Comparison of ENCODE assay signal across 19 cellular contexts in genomic region chr7:18192228-18192627, GRCh38.
DNase-seq lines count a peak whose midpoint lies in the region; ATAC-seq and TF ChIP-seq lines count a peak whose summit lies in the region.
"Had no signal": no experiment of that assay in that cellular context is flagged by ENCODE, and none has a peak within 500 bp of the region (broad histone marks: within the 10 kb centered on the region; RNA-seq: fewer than 3 reads in every experiment).

No MANE protein-coding gene starts in this region.

- H3K27me3 Mint-ChIP-seq in Calu3 (ENCODE audit: unreplicated experiment) (no peaks in the 10 kb centered on the region), WTC11 (ENCODE audit: low read depth) (no peaks in the 10 kb centered on the region)
- H3K27me3 Mint-ChIP-seq: CD4-positive, alpha-beta T cell had no signal

- TF ChIP-seq CTCF in Calu3 (IDR thresholded peaks at IDR 0.05; ENCODE audit: unreplicated experiment), result no peak
- no peak for TF ChIP-seq CTCF in WTC11 (IDR thresholded peaks at IDR 0.05)
- no peak for TF ChIP-seq CTCF in kidney epithelial cell (IDR thresholded peaks at IDR 0.05; ENCODE audit: insufficient read depth, low read length, poor library complexity, severe bottlenecking)

- CTCF ChIA-PET in Calu3 (lab: Charles Lee) (interaction anchor here (0.9 to 1.5 kb wide), 4 partner anchors 9 to 422 kb away, joined by 3 to 5 read pairs (median 4); no protein-coding TSS in a partner anchor), WTC11 (lab: Charles Lee) (interaction anchor here (1.4 kb wide), 1 partner anchor 49 kb away, joined by 3 read pairs; no protein-coding TSS in a partner anchor)

- no TSS peak for BruUV-seq in Calu3 (replicated peaks; lab: Mats Ljungman, UMichigan)

- no peaks in the 10 kb centered on the region for H3K27me3 ChIP-seq in kidney epithelial cell (ENCODE audit: control insufficient read depth, insufficient read depth, low read length)
- H3K27me3 ChIP-seq: BE2C; BLaER1 treated with 17β-estradiol and CSF1 and Interleukin-3, amounts not matched to agents 10 nM and 100 nM had no signal

- H3K4me3 Mint-ChIP-seq in Calu3 (ENCODE audit: low read depth, unreplicated experiment) (peak overlapping the region; percentile 38), WTC11 (no peak overlapping the region)
- H3K4me3 Mint-ChIP-seq: CD14-positive monocyte; CD4-positive, alpha-beta T cell; CD8-positive, alpha-beta memory T cell; H9 had no signal

- H3K9me3 Mint-ChIP-seq in Calu3 (ENCODE audit: low read depth, unreplicated experiment) (peaks cover 9% of the 10 kb centered on the region), WTC11 (no peaks in the 10 kb centered on the region; the same call in 1 of the 2 replicates)
- H3K9me3 Mint-ChIP-seq: CD4-positive, alpha-beta T cell had no signal

- no peak for ATAC-seq in WTC11
- no peak for ATAC-seq in GM21367 (IDR thresholded peaks at IDR 0.05; ENCODE audit: unreplicated experiment)
- no peak for ATAC-seq in HG03342 (IDR thresholded peaks at IDR 0.05; ENCODE audit: unreplicated experiment)
- no peak for ATAC-seq in GM18867 (IDR thresholded peaks at IDR 0.05; ENCODE audit: unreplicated experiment)
- ATAC-seq: HCT116 had no signal

- no peaks in the 10 kb centered on the region for H3K36me3 ChIP-seq in kidney epithelial cell (ENCODE audit: control insufficient read depth, insufficient read depth, low read length)
- H3K36me3 ChIP-seq: BE2C; BLaER1 treated with 17β-estradiol and CSF1 and Interleukin-3, amounts not matched to agents 10 nM and 100 nM had no signal

- H3K27ac Mint-ChIP-seq in Calu3 (ENCODE audit: unreplicated experiment) (peak overlapping the region; percentile 64), WTC11 (peak overlapping the region; percentile 4; the same call in 1 of the 2 replicates)
- H3K27ac Mint-ChIP-seq: CD14-positive monocyte; CD4-positive, alpha-beta T cell; CD8-positive, alpha-beta memory T cell; H9 had no signal

- DNase-seq in Calu3 (peak; percentile 38), WTC11 (ENCODE audit: low spot score) (no peak), kidney epithelial cell (ENCODE audit: low read depth) (peak; percentile 9), renal cortical epithelial cell (ENCODE audit: low read depth) (peak; percentile 88), OCI-M2 (lab: John Stamatoyannopoulos, UW; ENCODE audit: unreplicated experiment) (no peak)
- DNase-seq: AML-193; BE2C; CD4-positive, alpha-beta T cell; CD8-positive, alpha-beta memory T cell; DMS53; DMS79 treated with DMSO at 0.1 percent for 48 hours; GF-D8; H9 had no signal

- POLR2A ChIA-PET in WTC11 (lab: Charles Lee), result no interaction called here

- H3K4me1 Mint-ChIP-seq in Calu3 (ENCODE audit: low read depth, unreplicated experiment) (peaks cover 25% of the 10 kb centered on the region), WTC11 (peaks cover 3% of the 10 kb centered on the region; the same call in 1 of the 2 replicates)
- H3K4me1 Mint-ChIP-seq: H9 had no signal

- no peak overlapping the region for H3K4me3 ChIP-seq in kidney epithelial cell (ENCODE audit: low read depth, low read length)
- H3K4me3 ChIP-seq: BLaER1 treated with 17β-estradiol and CSF1 and Interleukin-3, amounts not matched to agents 10 nM and 100 nM had no signal

- intact Hi-C loops in Calu3 (cut with micrococcal nuclease; ENCODE audit: unreplicated experiment), result no loop called here

- H3K36me3 Mint-ChIP-seq in Calu3 (ENCODE audit: insufficient read depth, unreplicated experiment) (peaks cover 6% of the 10 kb centered on the region), WTC11 (no peaks in the 10 kb centered on the region)
- H3K36me3 Mint-ChIP-seq: CD8-positive, alpha-beta memory T cell had no signal

TF ChIP-seq in WTC11, 78 proteins besides CTCF, POLR2A, EP300 and RAD21:
- TF ChIP-seq, protein P1, sequence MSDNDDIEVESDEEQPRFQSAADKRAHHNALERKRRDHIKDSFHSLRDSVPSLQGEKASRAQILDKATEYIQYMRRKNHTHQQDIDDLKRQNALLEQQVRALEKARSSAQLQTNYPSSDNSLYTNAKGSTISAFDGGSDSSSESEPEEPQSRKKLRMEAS (CRISPR knock-in tag; IDR thresholded peaks at IDR 0.05), result no peak
- TF ChIP-seq ZNF425 (CRISPR knock-in tag; conservative IDR thresholded peaks at IDR 0.05) (no peak), RELA (CRISPR knock-in tag; IDR thresholded peaks at IDR 0.05; ENCODE audit: borderline replicate concordance) (no peak), MXD4 (CRISPR knock-in tag; IDR thresholded peaks at IDR 0.05; ENCODE audit: borderline replicate concordance) (no peak), ZNF232 (CRISPR knock-in tag; IDR thresholded peaks at IDR 0.05) (no peak), FOXK1 (CRISPR knock-in tag; IDR thresholded peaks at IDR 0.05) (no peak), OVOL2 (CRISPR knock-in tag; IDR thresholded peaks at IDR 0.05; ENCODE audit: borderline replicate concordance) (no peak), PRRX2 (CRISPR knock-in tag; IDR thresholded peaks at IDR 0.05) (no peak), ZMAT4 (CRISPR knock-in tag; IDR thresholded peaks at IDR 0.05) (no peak), ZNF263 (CRISPR knock-in tag; IDR thresholded peaks at IDR 0.05; ENCODE audit: low read depth) (no peak), ZNF138 (CRISPR knock-in tag; conservative IDR thresholded peaks at IDR 0.05) (no peak), ERG (CRISPR knock-in tag; IDR thresholded peaks at IDR 0.05) (no peak), HMGXB4 (CRISPR knock-in tag; IDR thresholded peaks at IDR 0.05) (no peak)

Comparison
In these comparisons a context has a peak if more than half of its experiments do, and no peak if none do; other contexts are left out.
1. DNase-seq: peak in Calu3 (single experiment), kidney epithelial cell (single experiment) and renal cortical epithelial cell (single experiment); none in WTC11 (single experiment) and OCI-M2 (single experiment).